Comparison of ENCODE assay signal across 16 cellular contexts in the genomic region with DNA sequence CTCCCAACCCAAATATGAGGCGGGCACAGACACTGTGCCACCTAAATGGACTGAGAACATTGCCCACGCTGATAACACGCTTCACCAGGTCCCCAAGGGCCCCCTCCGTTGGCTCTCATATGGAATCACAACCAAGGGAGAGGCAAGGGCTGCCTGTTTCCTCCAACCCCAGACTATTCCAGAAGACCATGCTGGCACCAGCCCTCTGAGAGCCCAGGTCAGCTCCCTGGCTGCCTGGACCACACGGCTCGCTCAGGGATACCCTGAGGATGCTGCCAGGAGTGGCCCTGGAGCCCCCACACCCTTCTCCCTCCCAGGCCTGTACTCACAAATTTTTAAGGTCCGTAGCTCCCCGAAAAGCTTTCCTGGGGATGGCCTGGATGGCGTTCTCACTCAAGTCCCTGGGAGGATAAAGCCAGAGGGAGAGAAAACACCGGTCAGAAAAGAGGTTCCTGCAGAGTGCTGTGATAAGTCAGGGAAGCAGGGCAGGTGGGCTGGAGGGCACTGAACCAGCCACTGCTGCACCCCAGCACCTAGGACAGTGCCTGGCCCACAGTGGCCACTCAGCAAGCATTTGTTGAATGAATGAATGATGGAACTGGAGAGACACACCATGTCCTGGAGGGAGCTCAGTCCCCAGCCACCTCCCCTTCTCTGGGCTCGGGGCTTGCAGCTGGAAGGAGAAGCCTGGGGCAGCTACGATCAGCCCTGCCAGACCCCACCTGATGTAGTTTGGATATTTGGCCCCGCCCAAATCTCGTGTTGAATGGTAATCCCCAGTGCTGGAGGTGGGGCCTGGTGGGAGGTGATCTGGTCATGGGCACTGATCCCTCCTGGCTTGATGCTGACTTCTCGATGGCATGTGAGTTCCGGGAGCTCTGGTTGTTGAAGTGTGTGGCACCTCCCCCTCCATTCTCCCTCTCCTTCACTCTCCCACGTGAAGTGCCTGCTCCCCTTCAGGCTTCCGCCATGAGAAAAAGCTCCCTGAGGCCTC.
"Had no signal": no experiment of that assay in that cellular context is flagged by ENCODE, and none has a peak within 500 bp of the region (broad histone marks: within the 10 kb centered on the region; RNA-seq: fewer than 3 reads in every experiment).

No MANE protein-coding gene starts in this region.

- H3K4me1 ChIP-seq: heart right ventricle, pancreas, stomach had no signal

- FAIRE-seq: frontal cortex, pancreas had no signal

- ATAC-seq: activated T-helper 17 cell treated with anti-CD3 and anti-CD28 coated beads, Interleukin-2, amount 50 U/mL, for 72 hours; left colon had no signal

- H3K9me3 Mint-ChIP-seq: activated T-helper 17 cell treated with anti-CD3 and anti-CD28 coated beads, Interleukin-2, amount 50 U/mL, for 72 hours had no signal

- DNase-seq: activated CD4-positive, alpha-beta T cell treated with anti-CD3 and anti-CD28 coated beads, Interleukin-2, amount 50 U/mL, for 1 hour; activated CD4-positive, CD25-positive, alpha-beta regulatory T cell; activated naive CD4-positive, alpha-beta T cell treated with Interleukin-2 at 50 U/mL for 16 hours; anterior cingulate cortex; heart right ventricle; left colon; midbrain; stimulated activated CD4-positive, alpha-beta T cell treated with anti-CD3 and anti-CD28 coated beads, Interleukin-12 subunit alpha, Interleukin-12 subunit beta, amount 100 ng/mL, for 4 hours; stimulated activated CD4-positive, alpha-beta T cell treated with anti-CD3 and anti-CD28 coated beads, Interleukin-2, amount 100 ng/mL, for 24 hours; stomach had no signal

- H3K9me3 ChIP-seq: pancreas had no signal

- H3K4me3 ChIP-seq: heart right ventricle, lung, pancreas, stomach, thoracic aorta had no signal

- H3K36me3 ChIP-seq: heart right ventricle, pancreas, stomach, thoracic aorta had no signal

- H3K4me3 Mint-ChIP-seq: activated T-helper 17 cell treated with anti-CD3 and anti-CD28 coated beads, Interleukin-2, amount 50 U/mL, for 72 hours; T-helper 2 cell treated with Interferon-gamma antibody and Interleukin-4, amounts not matched to agents 5 μg/mL and 100 μg/mL, for 36 hours had no signal

- H3K27me3 ChIP-seq: pancreas had no signal

- H3K27ac Mint-ChIP-seq: activated T-helper 17 cell treated with anti-CD3 and anti-CD28 coated beads, Interleukin-2, amount 50 U/mL, for 72 hours; T-helper 2 cell treated with Interferon-gamma antibody and Interleukin-4, amounts not matched to agents 5 μg/mL and 100 μg/mL, for 36 hours had no signal

- H3K27ac ChIP-seq: heart right ventricle, pancreas, stomach, thoracic aorta had no signal
